ENCODE assay signal across 10 cellular contexts in the genomic region with DNA sequence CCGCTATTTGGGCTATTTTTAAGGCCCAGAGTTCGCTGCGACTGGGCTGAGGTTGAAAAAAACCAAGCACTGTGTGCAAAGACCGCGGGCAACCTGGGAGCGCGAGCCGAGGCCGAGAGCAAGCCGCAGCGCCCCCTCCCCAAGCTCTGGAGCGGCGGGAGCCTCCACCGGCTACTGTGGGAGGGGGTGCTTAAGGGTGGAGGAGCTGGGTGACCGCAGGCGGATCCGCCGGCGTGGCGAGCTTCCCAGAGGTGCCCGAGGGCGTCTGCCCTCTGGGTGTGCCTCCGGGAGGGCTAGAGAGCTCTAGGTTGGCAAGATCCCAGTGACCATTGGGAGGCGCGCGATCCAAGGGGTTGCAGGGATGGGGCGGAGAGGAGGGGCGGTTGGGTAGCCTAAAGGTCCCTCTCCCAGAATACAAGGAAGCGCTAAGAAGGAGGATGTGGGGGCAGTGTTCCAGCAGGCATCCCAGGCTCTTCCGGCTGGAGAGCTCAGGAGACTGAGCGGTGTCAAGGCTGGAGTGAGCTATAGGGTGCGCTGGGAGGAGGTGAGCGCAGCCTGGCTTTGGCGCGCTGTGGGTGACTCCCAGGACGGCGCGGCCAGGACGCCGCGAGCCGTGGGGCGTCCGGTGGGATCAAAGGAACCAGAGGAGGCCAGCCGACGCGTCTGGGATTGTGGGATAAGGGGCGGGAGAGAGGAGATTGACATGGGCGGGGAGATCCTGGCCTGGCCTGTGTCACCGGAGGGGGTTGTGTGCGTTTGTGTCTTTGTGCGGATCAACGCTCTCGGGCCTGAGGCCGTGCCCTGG. TPM values are rescaled to one million over a fixed set of nuclear protein-coding genes. Genes with fewer than 3 reads are reported as not detected.
DNase-seq lines count a peak whose midpoint lies in the region; ATAC-seq and TF ChIP-seq lines count a peak whose summit lies in the region.
"Had no signal": no experiment of that assay in that cellular context is flagged by ENCODE, and none has a peak within 500 bp of the region (broad histone marks: within the 10 kb centered on the region; RNA-seq: fewer than 3 reads in every experiment).

No MANE protein-coding gene starts in this region.

- intact Hi-C loops in right lobe of liver (cut with DNase I) (no loop called here), esophagus squamous epithelium (cut with DNase I) (no loop called here)

- TF ChIP-seq POLR2A in right lobe of liver (IDR thresholded peaks at IDR 0.05) (no peak), esophagus squamous epithelium (IDR thresholded peaks at IDR 0.05) (no peak)

- H3K36me3 ChIP-seq in right lobe of liver (no peaks in the 10 kb centered on the region), esophagus squamous epithelium (no peaks in the 10 kb centered on the region)

- ATAC-seq in right lobe of liver, result peak; percentile 54 to 60 (median 58)

- CTCF ChIA-PET in GM10248 (lab: Yijun Ruan, JAX), result interaction anchor here (1.3 to 4.5 kb wide), 2 partner anchors 8 to 10 kb away, joined by 3 to 23 read pairs; no protein-coding TSS in a partner anchor

- H3K9me3 ChIP-seq in right lobe of liver (no peaks in the 10 kb centered on the region), esophagus squamous epithelium (no peaks in the 10 kb centered on the region)

- DNase-seq in D341Med (ENCODE audit: low spot score) (peak; percentile 54), NCI-H1092 treated with DMSO at 0.1 percent for 48 hours (lab: John Stamatoyannopoulos, UW) (peak; percentile 87), SW480 (ENCODE audit: low spot score) (peak; percentile 91), right lobe of liver (no peak), GM10248 (ENCODE audit: extremely low spot score) (no peak), mucosa of gallbladder (ENCODE audit: low spot score) (no peak), esophagus squamous epithelium (lab: John Stamatoyannopoulos, UW) (no peak)
- DNase-seq in stimulated activated CD4-positive, alpha-beta T cell treated with anti-CD3 and anti-CD28 coated beads, Interleukin-4, amount 100 ng/mL, for 1 hour, result no peak
- DNase-seq: activated CD4-positive, alpha-beta memory T cell treated with anti-CD3 and anti-CD28 coated beads for 36 hours; mammary epithelial cell had no signal

- TF ChIP-seq CTCF in right lobe of liver (IDR thresholded peaks at IDR 0.05) (no peak), GM10248 (IDR thresholded peaks at IDR 0.05; ENCODE audit: control extremely low read depth, extremely low read depth, low read depth, missing control alignments) (no peak), esophagus squamous epithelium (IDR thresholded peaks at IDR 0.05) (no peak)

- POLR2A ChIA-PET in GM10248 (lab: Yijun Ruan, JAX), result no interaction called here

- WGBS in right lobe of liver (ENCODE audit: insufficient coverage, low coverage, low lambda C conversion rate, missing lambda C conversion rate), result 6% methylated on average over 28 of the region's 55 CpGs
- 4 to 6% methylated on average over 29 to 43 of the region's 55 CpGs for WGBS in esophagus squamous epithelium, 2 donors

- H3K27ac ChIP-seq in right lobe of liver (no peak overlapping the region), esophagus squamous epithelium (no peak overlapping the region)

- H3K4me1 ChIP-seq in right lobe of liver (peaks cover 0 to 9% (median 0%) of the 10 kb centered on the region in 4 donors), esophagus squamous epithelium (peaks cover 12 to 39% (median 24%) of the 10 kb centered on the region in 3 donors)

- H3K27me3 ChIP-seq in right lobe of liver (peaks cover 15 to 79% of the 10 kb centered on the region in 2 donors), esophagus squamous epithelium (peaks cover 2 to 100% (median 61%) of the 10 kb centered on the region in 4 donors)

- H3K4me3 ChIP-seq in right lobe of liver, result no peak overlapping the region
- peak overlapping the region in 1 of 4 donors; percentile 38 for H3K4me3 ChIP-seq in esophagus squamous epithelium

RNA-seq across cellular contexts. Expression of gene DLX5, which starts 8.0 kb away (rescaled TPM):
- total RNA-seq in right lobe of liver (not detected), mucosa of gallbladder (not detected), esophagus squamous epithelium (1 to 10 TPM in 3 of 4 donors, not detected in 1; 1.3 to 1.8 (median 1.7) TPM)
- total RNA-seq: activated CD4-positive, alpha-beta memory T cell treated with anti-CD3 and anti-CD28 coated beads for 36 hours had no signal

RNA-seq across cellular contexts. Expression of gene DLX6, which starts 11.2 kb away (rescaled TPM):
- not detected for total RNA-seq in right lobe of liver
- not detected for total RNA-seq in mucosa of gallbladder
- not detected for total RNA-seq in esophagus squamous epithelium
- total RNA-seq: activated CD4-positive, alpha-beta memory T cell treated with anti-CD3 and anti-CD28 coated beads for 36 hours; mammary epithelial cell had no signal

Comparison
In these comparisons a context has a peak if more than half of its experiments do, and no peak if none do; other contexts are left out.
1. DNase-seq: peak in D341Med (single experiment), NCI-H1092 treated with DMSO at 0.1 percent for 48 hours (single experiment) and SW480 (single experiment); none in right lobe of liver (0 of 3), GM10248 (single experiment), mucosa of gallbladder (single experiment), esophagus squamous epithelium (single experiment) and stimulated activated CD4-positive, alpha-beta T cell treated with anti-CD3 and anti-CD28 coated beads, Interleukin-4, amount 100 ng/mL, for 1 hour (single experiment).